11 cellular contexts compared by ENCODE assay signal in the genomic region with DNA sequence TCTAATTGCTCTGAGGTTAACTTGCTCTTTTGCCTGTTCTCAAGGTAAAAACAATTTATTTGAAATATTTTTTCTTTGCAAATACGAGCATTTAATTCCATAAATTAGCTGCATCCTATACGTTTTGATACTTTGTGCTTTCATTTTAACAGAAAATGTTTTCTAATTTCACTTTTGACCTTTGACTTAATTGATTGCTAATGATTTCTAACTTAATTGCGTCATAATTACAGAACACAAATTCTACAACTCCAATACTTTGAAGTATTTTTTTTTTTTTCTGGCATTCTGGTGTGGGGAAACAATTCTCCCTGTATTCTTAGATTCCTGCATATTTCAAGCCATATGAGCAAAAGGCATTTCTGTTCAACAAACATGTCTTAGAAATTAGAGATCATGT.
"Had no signal": no experiment of that assay in that cellular context is flagged by ENCODE, and none has a peak within 500 bp of the region (broad histone marks: within the 10 kb centered on the region; RNA-seq: fewer than 3 reads in every experiment).

No MANE protein-coding gene starts in this region.

- H3K36me3 ChIP-seq: HAP-1 had no signal

- H3K9me3 ChIP-seq: HAP-1 had no signal

- FAIRE-seq: H1, H54 had no signal

- H3K9ac ChIP-seq: GM23248 had no signal

- H3K4me3 Mint-ChIP-seq: GM23338, H9, HFFc6 had no signal

- H3K9me3 Mint-ChIP-seq: GM23338, H9 had no signal

- H3K4me2 ChIP-seq: GM23338 had no signal

- ATAC-seq: GM23338, HCT116 had no signal

- DNase-seq: GM23248, GOT3, H7, H9, HCEC 1CT, HFFc6 had no signal

- H3K4me1 ChIP-seq: HAP-1 had no signal

- H3K27ac ChIP-seq: GM23248 had no signal

- H2AFZ ChIP-seq: GM23248, GM23338 had no signal

- H3K27ac Mint-ChIP-seq: GM23338, H9, HFFc6 had no signal

- H3K4me3 ChIP-seq: GM23248, GM23338, HAP-1 had no signal

- H3K4me1 Mint-ChIP-seq: GM23338, H9 had no signal
